In the genomic region with DNA sequence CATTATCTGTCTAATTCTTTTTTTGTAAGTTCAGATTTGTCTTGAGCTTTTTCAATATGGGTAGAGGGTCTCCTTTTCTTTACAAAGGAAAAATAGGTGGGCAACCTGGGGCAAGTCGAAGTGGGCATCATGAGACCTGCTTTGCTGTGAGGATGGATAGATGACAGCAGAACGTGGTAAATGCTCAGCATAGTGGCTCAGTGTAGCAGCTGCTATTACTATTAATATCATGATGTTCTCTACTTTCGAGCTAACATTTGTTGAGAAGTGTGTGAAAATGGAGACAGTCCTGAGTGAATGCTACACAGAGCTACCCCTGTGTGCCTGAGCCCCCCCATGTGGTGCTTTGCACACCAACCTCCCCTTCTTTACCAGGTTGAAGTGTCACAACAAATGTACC, we compare ENCODE assay signal across 22 cellular contexts.
"Had no signal": no experiment of that assay in that cellular context is flagged by ENCODE, and none has a peak within 500 bp of the region (broad histone marks: within the 10 kb centered on the region; RNA-seq: fewer than 3 reads in every experiment).

No MANE protein-coding gene starts in this region.

- H3K4me3 Mint-ChIP-seq: natural killer cell; stimulated activated memory B cell treated with anti-CD40 and anti-IgM and Interleukin-4, amounts not matched to agents 10 μg/mL and 1 μg/mL and 100 μg/mL, for 72 hours; stimulated activated naive CD8-positive, alpha-beta T cell treated with anti-CD3 and anti-CD28 coated beads, Interleukin-15, Interleukin-2, amounts not matched to agents 100 ng/mL and 50 ng/mL, for 24 hours had no signal

- H3K27me3 ChIP-seq: dorsolateral prefrontal cortex, heart right ventricle, right lobe of liver, testis, tibial nerve, upper lobe of right lung, vagina had no signal

- H3K9me3 ChIP-seq: heart right ventricle, prostate gland, right lobe of liver, testis, tibial nerve, upper lobe of right lung, vagina had no signal

- H3K9me3 Mint-ChIP-seq: natural killer cell; stimulated activated memory B cell treated with anti-CD40 and anti-IgM and Interleukin-4, amounts not matched to agents 10 μg/mL and 1 μg/mL and 100 μg/mL, for 72 hours; stimulated activated naive CD8-positive, alpha-beta T cell treated with anti-CD3 and anti-CD28 coated beads, Interleukin-15, Interleukin-2, amounts not matched to agents 100 ng/mL and 50 ng/mL, for 24 hours had no signal

- ATAC-seq: heart right ventricle; natural killer cell; right lobe of liver; stimulated activated memory B cell treated with anti-CD40 and anti-IgM and Interleukin-4, amounts not matched to agents 10 μg/mL and 1 μg/mL and 100 μg/mL, for 72 hours; upper lobe of right lung had no signal

- H3K4me1 ChIP-seq: parathyroid adenoma, prostate gland, right lobe of liver, testis, upper lobe of right lung, vagina had no signal

- DNase-seq: cortex of kidney; dorsolateral prefrontal cortex; effector CD8-positive, alpha-beta T cell; heart right ventricle; hypothalamus; kidney glomerular epithelial cell; mammary epithelial cell; natural killer cell; occipital lobe; retina; stimulated activated CD4-positive, alpha-beta T cell treated with anti-CD3 and anti-CD28 coated beads, Interleukin-4, amount 100 ng/mL, for 1 hour; stimulated activated CD8-positive, alpha-beta memory T cell treated with anti-CD3 and anti-CD28 coated beads, Interleukin-4, amount 100 ng/mL, for 48 hours; testis; upper lobe of right lung had no signal

- H3K36me3 Mint-ChIP-seq: natural killer cell had no signal

- H3K36me3 ChIP-seq: right lobe of liver had no signal

- H3K27ac Mint-ChIP-seq: natural killer cell; stimulated activated memory B cell treated with anti-CD40 and anti-IgM and Interleukin-4, amounts not matched to agents 10 μg/mL and 1 μg/mL and 100 μg/mL, for 72 hours; stimulated activated naive CD8-positive, alpha-beta T cell treated with anti-CD3 and anti-CD28 coated beads, Interleukin-15, Interleukin-2, amounts not matched to agents 100 ng/mL and 50 ng/mL, for 24 hours had no signal

- H3K4me3 ChIP-seq: dorsolateral prefrontal cortex, heart right ventricle, prostate gland, right lobe of liver, skin epidermis, testis, tibial nerve, upper lobe of right lung, vagina had no signal

- H3K4me1 Mint-ChIP-seq: natural killer cell; stimulated activated memory B cell treated with anti-CD40 and anti-IgM and Interleukin-4, amounts not matched to agents 10 μg/mL and 1 μg/mL and 100 μg/mL, for 72 hours had no signal

- H3K27me3 Mint-ChIP-seq: stimulated activated memory B cell treated with anti-CD40 and anti-IgM and Interleukin-4, amounts not matched to agents 10 μg/mL and 1 μg/mL and 100 μg/mL, for 72 hours; stimulated activated naive CD8-positive, alpha-beta T cell treated with anti-CD3 and anti-CD28 coated beads, Interleukin-15, Interleukin-2, amounts not matched to agents 100 ng/mL and 50 ng/mL, for 24 hours had no signal

- H3K27ac ChIP-seq: heart right ventricle, parathyroid adenoma, prostate gland, right lobe of liver, skin epidermis, testis, tibial nerve, upper lobe of right lung, vagina had no signal
